In genomic region chr3:38137615-38138346, GRCh38 we compare ENCODE assay signal across 1 cellular context.
A peak's percentile ranks its signal among the peaks of the same experiment; 100 is the strongest.
TF ChIP-seq lines count a peak whose summit lies in the region.

No MANE protein-coding gene starts in this region.

TF ChIP-seq in GM12878, 131 proteins besides CTCF, POLR2A, EP300 and RAD21 (continued from another document):
- TF ChIP-seq CUX1 (IDR thresholded peaks at IDR 0.05; ENCODE audit: insufficient replicate concordance, low read depth, low read length) = no peak
- TF ChIP-seq POU2F2 (IDR thresholded peaks at IDR 0.05; ENCODE audit: borderline replicate concordance, low read depth, low read length) = peak; percentile 10; the same call in 1 of the 3 replicates
- TF ChIP-seq USF2 (IDR thresholded peaks at IDR 0.05; ENCODE audit: borderline replicate concordance, low read depth, low read length) = peak; percentile 19; the same call in 1 of the 2 replicates
- no peak for TF ChIP-seq BACH1 (IDR thresholded peaks at IDR 0.05; ENCODE audit: borderline replicate concordance)
- TF ChIP-seq DPF2 (IDR thresholded peaks at IDR 0.05) = no peak
- no peak for TF ChIP-seq PAX8 (IDR thresholded peaks at IDR 0.05)
- TF ChIP-seq CBX3 (IDR thresholded peaks at IDR 0.05; ENCODE audit: borderline replicate concordance, low read depth) = no peak
